8 cellular contexts compared by ENCODE assay signal in genomic region chr11:73759520-73760065, GRCh38. TPM values are rescaled to one million over a fixed set of nuclear protein-coding genes. Genes with fewer than 3 reads are reported as not detected.
DNase-seq lines count a peak whose midpoint lies in the region; ATAC-seq and TF ChIP-seq lines count a peak whose summit lies in the region.

No MANE protein-coding gene starts in this region.

- H3K9me3 Mint-ChIP-seq in type B pancreatic cell = peaks cover 3% of the 10 kb centered on the region

- H3K4me3 Mint-ChIP-seq in type B pancreatic cell = peak overlapping the region; percentile 96

- ATAC-seq in lung (ENCODE audit: insufficient read depth, low FRiP score) = no peak
- ATAC-seq in GM21526 (IDR thresholded peaks at IDR 0.05; ENCODE audit: low FRiP score, unreplicated experiment) = no peak
- ATAC-seq in GM21717 (IDR thresholded peaks at IDR 0.05; ENCODE audit: unreplicated experiment) = no peak

- H3K36me3 ChIP-seq in Loucy (ENCODE audit: insufficient read depth, low read length) (no peaks in the 10 kb centered on the region), breast epithelium (no peaks in the 10 kb centered on the region), lung (ENCODE audit: control insufficient read depth in 2 of 2, insufficient read depth in 2 of 2, low read length in 2 of 2) (peaks cover 0 to under 1% of the 10 kb centered on the region in 2 donors)

- 4% methylated on average over 7 of the region's 7 CpGs for WGBS in lung, 2 donors

- TF ChIP-seq CTCF in Loucy (conservative IDR thresholded peaks at IDR 0.05; ENCODE audit: low read length) = peak; percentile 21; the same call in 1 of the 2 replicates
- TF ChIP-seq CTCF in breast epithelium (IDR thresholded peaks at IDR 0.05) = peak; percentile 33 to 40 (median 39)
- TF ChIP-seq CTCF in lung (IDR thresholded peaks at IDR 0.05; ENCODE audit: control extremely low read depth, extremely low read depth) = no peak
- TF ChIP-seq CTCF in type B pancreatic cell (conservative IDR thresholded peaks at IDR 0.05) = peak; percentile 61

- no peaks in the 10 kb centered on the region for H3K36me3 Mint-ChIP-seq in type B pancreatic cell

- H3K27ac Mint-ChIP-seq in type B pancreatic cell = peak overlapping the region; percentile 90

- intact Hi-C loops in breast epithelium (cut with DNase I; ENCODE audit: low total_unique reads) = no loop called here

- H4K20me1 ChIP-seq in Loucy (ENCODE audit: insufficient read depth, low read length, poor library complexity, severe bottlenecking) = peaks cover 35% of the 10 kb centered on the region

- H3K27ac ChIP-seq in breast epithelium = peak overlapping the region; percentile 96 to 98
- H3K27ac ChIP-seq in lung (ENCODE audit: low read depth in 1 of 2, low read length in 1 of 2) = peak overlapping the region; percentile 96 to 98

- in situ Hi-C loops in Caki2 (cut with HindIII; ENCODE audit: low pct_unique_long_range_greater_than_20kb, low sequenced_read_pairs) = no loop called here

- peak overlapping the region; percentile 84 for H3K9ac ChIP-seq in Loucy (ENCODE audit: low read depth, low read length, poor library complexity, severe bottlenecking)

- TF ChIP-seq POLR2A in breast epithelium (IDR thresholded peaks at IDR 0.05) = no peak

- H3K4me3 ChIP-seq in Loucy (ENCODE audit: low read length, poor library complexity, severe bottlenecking) (peak overlapping the region; percentile 96), breast epithelium (peak overlapping the region; percentile 75 to 98 (median 91)), lung (peak overlapping the region; percentile 97)

- H3K4me1 ChIP-seq in Loucy (ENCODE audit: insufficient read depth, low read length, poor library complexity, severe bottlenecking) (peaks cover 28% of the 10 kb centered on the region), breast epithelium (peaks cover 0 to 10% of the 10 kb centered on the region in 2 donors), lung (ENCODE audit: control insufficient read depth in 2 of 2, insufficient read depth in 2 of 2, low read length in 2 of 2) (peaks cover 0 to 2% of the 10 kb centered on the region in 2 donors)

- H3K9me3 ChIP-seq in Loucy (ENCODE audit: insufficient read depth, low read depth, low read length) (no peaks in the 10 kb centered on the region), breast epithelium (no peaks in the 10 kb centered on the region), lung (ENCODE audit: control insufficient read depth in 2 of 2, insufficient read depth in 1 of 2, low read length in 1 of 2) (no peaks in the 10 kb centered on the region)

- H3K4me2 ChIP-seq in Loucy (ENCODE audit: low read depth, low read length, poor library complexity, severe bottlenecking) = peak overlapping the region; percentile 96

- H3K4me1 Mint-ChIP-seq in type B pancreatic cell (ENCODE audit: unreplicated experiment) = peaks cover 34% of the 10 kb centered on the region

- H3F3A ChIP-seq in Loucy (ENCODE audit: low read depth) = no peaks in the 10 kb centered on the region

- peaks cover 4% of the 10 kb centered on the region for H3K27me3 Mint-ChIP-seq in type B pancreatic cell

- peak; percentile 25 for DNase-seq in Caki2 (ENCODE audit: low read depth)
- DNase-seq in breast epithelium (ENCODE audit: low spot score in 2 of 2) = no peak
- no peak for DNase-seq in lung (ENCODE audit: low spot score)
- DNase-seq in type B pancreatic cell (ENCODE audit: extremely low spot score, unreplicated experiment) = no peak
- DNase-seq in D341Med (ENCODE audit: low spot score) = no peak

- peak overlapping the region; percentile 77; the same call in 1 of the 2 replicates for H2AFZ ChIP-seq in Loucy (ENCODE audit: low read length)

- H3K79me2 ChIP-seq in Loucy (ENCODE audit: insufficient read depth, low read length) = peaks cover 55% of the 10 kb centered on the region

- no peaks in the 10 kb centered on the region for H3K27me3 ChIP-seq in Loucy (ENCODE audit: insufficient read depth, low read length, poor library complexity, severe bottlenecking)
- no peaks in the 10 kb centered on the region for H3K27me3 ChIP-seq in breast epithelium
- H3K27me3 ChIP-seq in lung (ENCODE audit: control insufficient read depth, insufficient read depth) = no peaks in the 10 kb centered on the region

- no peaks in the 10 kb centered on the region for H3K9me2 ChIP-seq in Loucy (replicated peaks; ENCODE audit: low read depth, low read length)

RNA-seq across cellular contexts. Expression of gene RAB6A, which starts 1.3 kb away (rescaled TPM):
- total RNA-seq in Caki2 (2014; rRNA removed; shearing (Covaris generic); ENCODE audit: low replicate concordance) = 82.9 and 88.0 TPM in 2 replicates
- total RNA-seq in breast epithelium = 100 to 1,000 TPM in 2 of 3 donors, 10 to 100 TPM in 1; 79.6 to 119 (median 102) TPM
- 100 to 1,000 TPM in 1 of 2 donors, 10 to 100 TPM in 1; 93.2 to 159 TPM for total RNA-seq in lung
- polyA plus RNA-seq in lung = 10 to 100 TPM; 45.8 to 70.3 TPM
- 86.7 and 123 TPM in 2 replicates for total RNA-seq in type B pancreatic cell (ENCODE audit: low replicate concordance)

RNA-seq across cellular contexts. Expression of gene MRPL48, which starts 28.1 kb away (rescaled TPM):
- total RNA-seq in Caki2 (2014; rRNA removed; shearing (Covaris generic); ENCODE audit: low replicate concordance) = 27.5 and 44.3 TPM in 2 replicates
- total RNA-seq in breast epithelium (10 to 100 TPM in 2 of 3 donors, 1 to 10 TPM in 1; 6.9 to 28.2 (median 15.7) TPM), lung (10 to 100 TPM; 24.7 to 37.3 TPM), type B pancreatic cell (ENCODE audit: low replicate concordance) (35.9 and 43.7 TPM in 2 replicates)
- 10 to 100 TPM; 20.5 to 38.1 TPM for polyA plus RNA-seq in lung
